ENCODE assay signal across 38 cellular contexts in the genomic region with DNA sequence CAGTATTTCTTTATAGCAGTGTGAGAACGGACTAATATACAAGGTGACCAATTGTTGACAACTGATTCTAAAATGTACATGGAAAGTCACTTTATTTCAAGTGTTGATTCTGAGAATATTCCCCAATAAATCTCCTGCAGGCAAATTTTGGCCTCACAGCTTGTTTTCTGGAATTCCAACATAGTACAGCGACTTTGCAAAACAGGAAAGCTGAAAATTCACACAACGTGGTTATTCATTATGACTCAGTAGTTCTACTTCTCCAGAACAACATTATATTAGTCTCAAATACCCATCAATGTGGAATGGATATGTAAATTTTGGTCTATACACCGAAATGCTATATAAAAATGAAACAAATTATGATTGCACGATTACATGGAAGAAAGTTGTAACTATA. TPM values are rescaled to one million over a fixed set of nuclear protein-coding genes. Genes with fewer than 3 reads are reported as not detected.
"Had no signal": no experiment of that assay in that cellular context is flagged by ENCODE, and none has a peak within 500 bp of the region (broad histone marks: within the 10 kb centered on the region; RNA-seq: fewer than 3 reads in every experiment).

No MANE protein-coding gene starts in this region.

- DNase-seq: activated effector memory CD4-positive, alpha-beta T cell treated with anti-CD3 and anti-CD28 coated beads, Interleukin-2, amount 50 U/mL, for 16 hours; activated effector memory CD4-positive, alpha-beta T cell treated with Interleukin-2 at 50 U/mL for 16 hours; activated gamma-delta T cell; activated gamma-delta T cell treated with Interleukin-2 at 50 U/mL for 16 hours; activated naive CD4-positive, alpha-beta T cell; activated naive CD4-positive, alpha-beta T cell treated with anti-CD3 and anti-CD28 coated beads for 36 hours; activated naive CD4-positive, alpha-beta T cell treated with anti-CD3 and anti-CD28 coated beads, Interleukin-2, amount 10 ng/mL, durations not matched to agents 7 days and 5 days; activated naive CD4-positive, alpha-beta T cell treated with anti-CD3 and anti-CD28 coated beads, Interleukin-2, amount 50 U/mL, for 16 hours; activated naive CD4-positive, alpha-beta T cell treated with Interleukin-2 at 50 U/mL for 16 hours; activated naive CD8-positive, alpha-beta T cell treated with anti-CD3 and anti-CD28 coated beads for 36 hours; activated naive CD8-positive, alpha-beta T cell treated with anti-CD3 and anti-CD28 coated beads, Interleukin-2, amount 10 ng/mL, durations not matched to agents 7 days and 5 days; activated naive CD8-positive, alpha-beta T cell treated with anti-CD3 and anti-CD28 coated beads, Interleukin-2, amount 50 U/mL, for 24 hours; activated T-cell treated with anti-CD3 and anti-CD28 coated beads, Interleukin-2, amount 50 U/mL, for 1 hour; activated T-cell treated with anti-CD3 and anti-CD28 coated beads, Interleukin-2, amount 50 U/mL, for 24 hours; activated T-cell treated with anti-CD3 and anti-CD28 coated beads, Interleukin-2, amount 50 U/mL, for 4 hours; activated T-cell treated with anti-CD3 and anti-CD28 coated beads, Interleukin-2, amount 50 U/mL, for 48 hours; activated T-cell treated with anti-CD3 and anti-CD28 coated beads, Interleukin-2, amount 50 U/mL, for 72 hours; adrenal gland; amniotic stem cell; amygdala; anterior cingulate cortex; aorta; body of pancreas; brain microvascular endothelial cell; caudate nucleus; central memory CD4-positive, alpha-beta T cell; cerebellar nuclear complex had no signal

RNA-seq across cellular contexts. Expression of a gene that starts 22.5 kb away (rescaled TPM):
- total RNA-seq: activated naive CD4-positive, alpha-beta T cell treated with anti-CD3 and anti-CD28 coated beads for 36 hours; activated naive CD4-positive, alpha-beta T cell treated with anti-CD3 and anti-CD28 coated beads, Interleukin-2, amount 50 U/mL, for 72 hours; activated naive CD8-positive, alpha-beta T cell treated with anti-CD3 and anti-CD28 coated beads for 36 hours; activated naive CD8-positive, alpha-beta T cell treated with anti-CD3 and anti-CD28 coated beads, Interleukin-2, amount 10 ng/mL, durations not matched to agents 7 days and 5 days; activated T-cell treated with anti-CD3 and anti-CD28 coated beads, Interleukin-2, amount 50 U/mL, for 4 hours; activated T-cell treated with anti-CD3 and anti-CD28 coated beads, Interleukin-2, amount 50 U/mL, for 72 hours; activated T-helper 1 cell treated with anti-CD3 and anti-CD28 coated beads, Interleukin-12 subunit alpha, Interleukin-12 subunit beta, Interleukin-2, Interleukin-4 antibody, amounts not matched to agents 30 ng/mL and 10 ng/mL and 1 ng/mL, durations not matched to agents 14 hours and 24 hours and 36 hours; activated T-helper 17 cell treated with anti-CD3 and anti-CD28 coated beads, Interleukin-2, amount 50 U/mL, for 72 hours; activated T-helper 2 cell treated with anti-CD3 and anti-CD28 coated beads, Interferon-gamma antibody, Interleukin-2, Interleukin-4, amounts not matched to agents 10 μg/mL and 5 μg/mL and 100 μg/mL, durations not matched to agents 14 hours and 24 hours and 36 hours; adrenal gland; aorta; ascending aorta; astrocyte; body of pancreas; bronchial epithelial cell; cardiac muscle cell; cardiac septum; cerebellum; chondrocyte had no signal
